In genomic region chr7:109309790-109310189, GRCh38 we compare ENCODE assay signal across 33 cellular contexts.
"Had no signal": no experiment of that assay in that cellular context is flagged by ENCODE, and none has a peak within 500 bp of the region (broad histone marks: within the 10 kb centered on the region; RNA-seq: fewer than 3 reads in every experiment).

No MANE protein-coding gene starts in this region.

- H3K36me3 ChIP-seq: adrenal gland, brain microvascular endothelial cell, breast epithelium had no signal

- DNase-seq: activated B cell treated with CpG ODN at 0.5 μM for 24 hours; activated CD4-positive, alpha-beta memory T cell treated with anti-CD3 and anti-CD28 coated beads for 36 hours; activated CD4-positive, alpha-beta T cell treated with anti-CD3 and anti-CD28 coated beads for 4 hours; activated CD4-positive, alpha-beta T cell treated with anti-CD3 and anti-CD28 coated beads, Interleukin-2, amount 10 ng/mL, durations not matched to agents 24 days and 14 days; activated CD4-positive, alpha-beta T cell treated with anti-CD3 and anti-CD28 coated beads, Interleukin-2, amount 50 U/mL, for 1 hour; activated CD4-positive, alpha-beta T cell treated with anti-CD3 and anti-CD28 coated beads, Interleukin-2, amount 50 U/mL, for 4 hours; activated CD4-positive, CD25-positive, alpha-beta regulatory T cell treated with anti-CD3 and anti-CD28 coated beads, Interleukin-2, amount 50 U/mL, for 72 hours; activated CD8-positive, alpha-beta memory T cell treated with anti-CD3 and anti-CD28 coated beads, Interleukin-2, amount 50 U/mL, for 4 hours; activated CD8-positive, alpha-beta T cell treated with anti-CD3 and anti-CD28 coated beads for 36 hours; activated effector memory CD4-positive, alpha-beta T cell treated with anti-CD3 and anti-CD28 coated beads, Interleukin-2, amount 50 U/mL, for 16 hours; activated gamma-delta T cell treated with Interleukin-2 at 50 U/mL for 16 hours; activated naive CD4-positive, alpha-beta T cell; activated naive CD4-positive, alpha-beta T cell treated with anti-CD3 and anti-CD28 coated beads for 36 hours; activated naive CD4-positive, alpha-beta T cell treated with anti-CD3 and anti-CD28 coated beads, Interleukin-2, amount 50 U/mL, for 16 hours; activated naive CD8-positive, alpha-beta T cell treated with anti-CD3 and anti-CD28 coated beads for 36 hours; activated T-cell treated with anti-CD3 and anti-CD28 coated beads for 4 hours; activated T-cell treated with anti-CD3 and anti-CD28 coated beads, Interleukin-2, amount 50 U/mL, for 1 hour; activated T-cell treated with anti-CD3 and anti-CD28 coated beads, Interleukin-2, amount 50 U/mL, for 4 hours; activated T-cell treated with anti-CD3 and anti-CD28 coated beads, Interleukin-2, amount 50 U/mL, for 72 hours; adrenal gland; amniotic stem cell; body of pancreas; brain microvascular endothelial cell; caudate nucleus; cerebellar nuclear complex; SW 1271; T-helper 1 cell; T-helper 2 cell; T-helper 9 cell had no signal

- H3K27ac ChIP-seq: adrenal gland, body of pancreas, brain microvascular endothelial cell, breast epithelium, VCaP had no signal

- H3K4me3 ChIP-seq: adrenal gland, body of pancreas, breast epithelium had no signal

- H3K4me1 ChIP-seq: adrenal gland, body of pancreas, breast epithelium had no signal

- H3K9me3 ChIP-seq: adrenal gland, body of pancreas had no signal

- H3K27me3 ChIP-seq: adrenal gland, body of pancreas, brain microvascular endothelial cell, breast epithelium had no signal

- ATAC-seq: activated CD8-positive, alpha-beta T cell treated with anti-CD3 and anti-CD28 coated beads for 36 hours; activated naive CD4-positive, alpha-beta T cell treated with anti-CD3 and anti-CD28 coated beads, Interleukin-2, amount 50 U/mL, for 72 hours; activated T-cell treated with anti-CD3 and anti-CD28 coated beads, Interleukin-2, amount 50 U/mL, for 4 hours; activated T-cell treated with anti-CD3 and anti-CD28 coated beads, Interleukin-2, amount 50 U/mL, for 72 hours; activated T-helper 17 cell treated with anti-CD3 and anti-CD28 coated beads, Interleukin-2, amount 50 U/mL, for 72 hours; body of pancreas had no signal
